In genomic region chr21:45472445-45473365, GRCh38 we compare ENCODE assay signal across 1 cellular context.
TF ChIP-seq lines count a peak whose summit lies in the region.

No MANE protein-coding gene starts in this region.

TF ChIP-seq in HepG2, 621 proteins besides CTCF, POLR2A, EP300 and RAD21 (continued from another document and continues in another):
- TF ChIP-seq, protein P1, sequence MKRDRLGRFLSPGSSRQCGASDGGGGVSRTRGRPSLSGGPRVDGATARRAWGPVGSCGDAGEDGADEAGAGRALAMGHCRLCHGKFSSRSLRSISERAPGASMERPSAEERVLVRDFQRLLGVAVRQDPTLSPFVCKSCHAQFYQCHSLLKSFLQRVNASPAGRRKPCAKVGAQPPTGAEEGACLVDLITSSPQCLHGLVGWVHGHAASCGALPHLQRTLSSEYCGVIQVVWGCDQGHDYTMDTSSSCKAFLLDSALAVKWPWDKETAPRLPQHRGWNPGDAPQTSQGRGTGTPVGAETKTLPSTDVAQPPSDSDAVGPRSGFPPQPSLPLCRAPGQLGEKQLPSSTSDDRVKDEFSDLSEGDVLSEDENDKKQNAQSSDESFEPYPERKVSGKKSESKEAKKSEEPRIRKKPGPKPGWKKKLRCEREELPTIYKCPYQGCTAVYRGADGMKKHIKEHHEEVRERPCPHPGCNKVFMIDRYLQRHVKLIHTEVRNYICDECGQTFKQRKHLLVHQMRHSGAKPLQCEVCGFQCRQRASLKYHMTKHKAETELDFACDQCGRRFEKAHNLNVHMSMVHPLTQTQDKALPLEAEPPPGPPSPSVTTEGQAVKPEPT (CRISPR knock-in tag; IDR thresholded peaks at IDR 0.05; ENCODE audit: low read depth) = 0 out of 2 replicates have a peak, but pooled peaks have one; percentile 21
- TF ChIP-seq ZNF296 (CRISPR knock-in tag; conservative IDR thresholded peaks at IDR 0.05) (peak; percentile 94), ZNF33A (CRISPR knock-in tag; IDR thresholded peaks at IDR 0.05; ENCODE audit: borderline replicate concordance) (no peak), RXRA (CRISPR knock-in tag; IDR thresholded peaks at IDR 0.05) (peak; percentile 95), BATF2 (CRISPR knock-in tag; IDR thresholded peaks at IDR 0.05) (0 out of 2 replicates have a peak, but pooled peaks have one; percentile 38), SKI (IDR thresholded peaks at IDR 0.05; ENCODE audit: partially characterized antibody) (no peak), FOXM1 (CRISPR knock-in tag; IDR thresholded peaks at IDR 0.05) (no peak), ZNF790 (CRISPR knock-in tag; IDR thresholded peaks at IDR 0.05; ENCODE audit: borderline replicate concordance) (0 out of 2 replicates have a peak, but pooled peaks have one; percentile 21), ZNF280B (CRISPR knock-in tag; IDR thresholded peaks at IDR 0.05; ENCODE audit: borderline replicate concordance) (peak; percentile 47; the same call in 1 of the 2 replicates), FOXA3 (CRISPR knock-in tag; IDR thresholded peaks at IDR 0.05) (peak; percentile 60), FOXK1 (CRISPR knock-in tag; IDR thresholded peaks at IDR 0.05; ENCODE audit: borderline replicate concordance, low read depth) (0 out of 2 replicates have a peak, but pooled peaks have one; percentile 35), KDM5A (IDR thresholded peaks at IDR 0.05; ENCODE audit: borderline replicate concordance, low read length) (no peak), BRD4 (CRISPR knock-in tag; IDR thresholded peaks at IDR 0.05) (peak; percentile 67), ZNF772 (CRISPR knock-in tag; IDR thresholded peaks at IDR 0.05) (peak; percentile 47; the same call in 1 of the 2 replicates), MTA1 (CRISPR knock-in tag; IDR thresholded peaks at IDR 0.05; ENCODE audit: borderline replicate concordance) (peak; percentile 76; the same call in 1 of the 2 replicates), TAF15 (IDR thresholded peaks at IDR 0.05; ENCODE audit: low read depth, low read length, poor library complexity, severe bottlenecking) (no peak), IKZF1 (IDR thresholded peaks at IDR 0.05) (no peak), ZNF878 (CRISPR knock-in tag; IDR thresholded peaks at IDR 0.05) (no peak), FOSL2 (CRISPR knock-in tag; IDR thresholded peaks at IDR 0.05) (peak; percentile 31; the same call in 1 of the 2 replicates), TEAD3 (CRISPR knock-in tag; optimal IDR thresholded peaks at IDR 0.05; ENCODE audit: borderline replicate concordance) (peak; percentile 49), FOXP4 (CRISPR knock-in tag; IDR thresholded peaks at IDR 0.05) (no peak; the same call in 1 of the 2 replicates), ZNF841 (CRISPR knock-in tag; IDR thresholded peaks at IDR 0.05; ENCODE audit: borderline replicate concordance) (no peak), FOXO1 (CRISPR knock-in tag; IDR thresholded peaks at IDR 0.05) (peak; percentile 27), ETV5 (CRISPR knock-in tag; IDR thresholded peaks at IDR 0.05; ENCODE audit: borderline replicate concordance) (no peak), BORCS8-MEF2B (CRISPR knock-in tag; IDR thresholded peaks at IDR 0.05) (0 out of 2 replicates have a peak, but pooled peaks have one; percentile 75), ZBTB7A (CRISPR knock-in tag; IDR thresholded peaks at IDR 0.05) (peak; percentile 97), SMC3 (IDR thresholded peaks at IDR 0.05; ENCODE audit: low read length) (no peak), NFATC3 (CRISPR knock-in tag; IDR thresholded peaks at IDR 0.05) (no peak), HNF4A (CRISPR knock-in tag; IDR thresholded peaks at IDR 0.05) (peak; percentile 97), ZNF205 (CRISPR knock-in tag; IDR thresholded peaks at IDR 0.05) (0 out of 2 replicates have a peak, but pooled peaks have one; percentile 11)
- TF ChIP-seq, protein P2, sequence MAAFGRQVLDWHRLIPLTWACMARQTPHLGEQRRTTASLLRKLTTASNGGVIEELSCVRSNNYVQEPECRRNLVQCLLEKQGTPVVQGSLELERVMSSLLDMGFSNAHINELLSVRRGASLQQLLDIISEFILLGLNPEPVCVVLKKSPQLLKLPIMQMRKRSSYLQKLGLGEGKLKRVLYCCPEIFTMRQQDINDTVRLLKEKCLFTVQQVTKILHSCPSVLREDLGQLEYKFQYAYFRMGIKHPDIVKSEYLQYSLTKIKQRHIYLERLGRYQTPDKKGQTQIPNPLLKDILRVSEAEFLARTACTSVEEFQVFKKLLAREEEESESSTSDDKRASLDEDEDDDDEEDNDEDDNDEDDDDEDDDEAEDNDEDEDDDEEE (CRISPR knock-in tag; IDR thresholded peaks at IDR 0.05) = no peak
- TF ChIP-seq, protein P3, sequence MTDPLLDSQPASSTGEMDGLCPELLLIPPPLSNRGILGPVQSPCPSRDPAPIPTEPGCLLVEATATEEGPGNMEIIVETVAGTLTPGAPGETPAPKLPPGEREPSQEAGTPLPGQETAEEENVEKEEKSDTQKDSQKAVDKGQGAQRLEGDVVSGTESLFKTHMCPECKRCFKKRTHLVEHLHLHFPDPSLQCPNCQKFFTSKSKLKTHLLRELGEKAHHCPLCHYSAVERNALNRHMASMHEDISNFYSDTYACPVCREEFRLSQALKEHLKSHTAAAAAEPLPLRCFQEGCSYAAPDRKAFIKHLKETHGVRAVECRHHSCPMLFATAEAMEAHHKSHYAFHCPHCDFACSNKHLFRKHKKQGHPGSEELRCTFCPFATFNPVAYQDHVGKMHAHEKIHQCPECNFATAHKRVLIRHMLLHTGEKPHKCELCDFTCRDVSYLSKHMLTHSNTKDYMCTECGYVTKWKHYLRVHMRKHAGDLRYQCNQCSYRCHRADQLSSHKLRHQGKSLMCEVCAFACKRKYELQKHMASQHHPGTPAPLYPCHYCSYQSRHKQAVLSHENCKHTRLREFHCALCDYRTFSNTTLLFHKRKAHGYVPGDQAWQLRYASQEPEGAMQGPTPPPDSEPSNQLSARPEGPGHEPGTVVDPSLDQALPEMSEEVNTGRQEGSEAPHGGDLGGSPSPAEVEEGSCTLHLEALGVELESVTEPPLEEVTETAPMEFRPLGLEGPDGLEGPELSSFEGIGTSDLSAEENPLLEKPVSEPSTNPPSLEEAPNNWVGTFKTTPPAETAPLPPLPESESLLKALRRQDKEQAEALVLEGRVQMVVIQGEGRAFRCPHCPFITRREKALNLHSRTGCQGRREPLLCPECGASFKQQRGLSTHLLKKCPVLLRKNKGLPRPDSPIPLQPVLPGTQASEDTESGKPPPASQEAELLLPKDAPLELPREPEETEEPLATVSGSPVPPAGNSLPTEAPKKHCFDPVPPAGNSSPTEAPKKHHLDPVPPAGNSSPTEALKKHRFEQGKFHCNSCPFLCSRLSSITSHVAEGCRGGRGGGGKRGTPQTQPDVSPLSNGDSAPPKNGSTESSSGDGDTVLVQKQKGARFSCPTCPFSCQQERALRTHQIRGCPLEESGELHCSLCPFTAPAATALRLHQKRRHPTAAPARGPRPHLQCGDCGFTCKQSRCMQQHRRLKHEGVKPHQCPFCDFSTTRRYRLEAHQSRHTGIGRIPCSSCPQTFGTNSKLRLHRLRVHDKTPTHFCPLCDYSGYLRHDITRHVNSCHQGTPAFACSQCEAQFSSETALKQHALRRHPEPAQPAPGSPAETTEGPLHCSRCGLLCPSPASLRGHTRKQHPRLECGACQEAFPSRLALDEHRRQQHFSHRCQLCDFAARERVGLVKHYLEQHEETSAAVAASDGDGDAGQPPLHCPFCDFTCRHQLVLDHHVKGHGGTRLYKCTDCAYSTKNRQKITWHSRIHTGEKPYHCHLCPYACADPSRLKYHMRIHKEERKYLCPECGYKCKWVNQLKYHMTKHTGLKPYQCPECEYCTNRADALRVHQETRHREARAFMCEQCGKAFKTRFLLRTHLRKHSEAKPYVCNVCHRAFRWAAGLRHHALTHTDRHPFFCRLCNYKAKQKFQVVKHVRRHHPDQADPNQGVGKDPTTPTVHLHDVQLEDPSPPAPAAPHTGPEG (CRISPR knock-in tag; IDR thresholded peaks at IDR 0.05) = no peak
- TF ChIP-seq, protein P4, sequence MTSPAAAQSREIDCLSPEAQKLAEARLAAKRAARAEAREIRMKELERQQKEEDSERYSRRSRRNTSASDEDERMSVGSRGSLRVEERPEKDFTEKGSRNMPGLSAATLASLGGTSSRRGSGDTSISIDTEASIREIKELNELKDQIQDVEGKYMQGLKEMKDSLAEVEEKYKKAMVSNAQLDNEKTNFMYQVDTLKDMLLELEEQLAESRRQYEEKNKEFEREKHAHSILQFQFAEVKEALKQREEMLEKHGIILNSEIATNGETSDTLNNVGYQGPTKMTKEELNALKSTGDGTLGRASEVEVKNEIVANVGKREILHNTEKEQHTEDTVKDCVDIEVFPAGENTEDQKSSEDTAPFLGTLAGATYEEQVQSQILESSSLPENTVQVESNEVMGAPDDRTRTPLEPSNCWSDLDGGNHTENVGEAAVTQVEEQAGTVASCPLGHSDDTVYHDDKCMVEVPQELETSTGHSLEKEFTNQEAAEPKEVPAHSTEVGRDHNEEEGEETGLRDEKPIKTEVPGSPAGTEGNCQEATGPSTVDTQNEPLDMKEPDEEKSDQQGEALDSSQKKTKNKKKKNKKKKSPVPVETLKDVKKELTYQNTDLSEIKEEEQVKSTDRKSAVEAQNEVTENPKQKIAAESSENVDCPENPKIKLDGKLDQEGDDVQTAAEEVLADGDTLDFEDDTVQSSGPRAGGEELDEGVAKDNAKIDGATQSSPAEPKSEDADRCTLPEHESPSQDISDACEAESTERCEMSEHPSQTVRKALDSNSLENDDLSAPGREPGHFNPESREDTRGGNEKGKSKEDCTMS (CRISPR knock-in tag; conservative IDR thresholded peaks at IDR 0.05) = no peak
- TF ChIP-seq, protein P5, sequence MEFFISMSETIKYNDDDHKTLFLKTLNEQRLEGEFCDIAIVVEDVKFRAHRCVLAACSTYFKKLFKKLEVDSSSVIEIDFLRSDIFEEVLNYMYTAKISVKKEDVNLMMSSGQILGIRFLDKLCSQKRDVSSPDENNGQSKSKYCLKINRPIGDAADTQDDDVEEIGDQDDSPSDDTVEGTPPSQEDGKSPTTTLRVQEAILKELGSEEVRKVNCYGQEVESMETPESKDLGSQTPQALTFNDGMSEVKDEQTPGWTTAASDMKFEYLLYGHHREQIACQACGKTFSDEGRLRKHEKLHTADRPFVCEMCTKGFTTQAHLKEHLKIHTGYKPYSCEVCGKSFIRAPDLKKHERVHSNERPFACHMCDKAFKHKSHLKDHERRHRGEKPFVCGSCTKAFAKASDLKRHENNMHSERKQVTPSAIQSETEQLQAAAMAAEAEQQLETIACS (CRISPR knock-in tag; IDR thresholded peaks at IDR 0.05) = no peak; the same call in 1 of the 2 replicates
- TF ChIP-seq, protein P6, sequence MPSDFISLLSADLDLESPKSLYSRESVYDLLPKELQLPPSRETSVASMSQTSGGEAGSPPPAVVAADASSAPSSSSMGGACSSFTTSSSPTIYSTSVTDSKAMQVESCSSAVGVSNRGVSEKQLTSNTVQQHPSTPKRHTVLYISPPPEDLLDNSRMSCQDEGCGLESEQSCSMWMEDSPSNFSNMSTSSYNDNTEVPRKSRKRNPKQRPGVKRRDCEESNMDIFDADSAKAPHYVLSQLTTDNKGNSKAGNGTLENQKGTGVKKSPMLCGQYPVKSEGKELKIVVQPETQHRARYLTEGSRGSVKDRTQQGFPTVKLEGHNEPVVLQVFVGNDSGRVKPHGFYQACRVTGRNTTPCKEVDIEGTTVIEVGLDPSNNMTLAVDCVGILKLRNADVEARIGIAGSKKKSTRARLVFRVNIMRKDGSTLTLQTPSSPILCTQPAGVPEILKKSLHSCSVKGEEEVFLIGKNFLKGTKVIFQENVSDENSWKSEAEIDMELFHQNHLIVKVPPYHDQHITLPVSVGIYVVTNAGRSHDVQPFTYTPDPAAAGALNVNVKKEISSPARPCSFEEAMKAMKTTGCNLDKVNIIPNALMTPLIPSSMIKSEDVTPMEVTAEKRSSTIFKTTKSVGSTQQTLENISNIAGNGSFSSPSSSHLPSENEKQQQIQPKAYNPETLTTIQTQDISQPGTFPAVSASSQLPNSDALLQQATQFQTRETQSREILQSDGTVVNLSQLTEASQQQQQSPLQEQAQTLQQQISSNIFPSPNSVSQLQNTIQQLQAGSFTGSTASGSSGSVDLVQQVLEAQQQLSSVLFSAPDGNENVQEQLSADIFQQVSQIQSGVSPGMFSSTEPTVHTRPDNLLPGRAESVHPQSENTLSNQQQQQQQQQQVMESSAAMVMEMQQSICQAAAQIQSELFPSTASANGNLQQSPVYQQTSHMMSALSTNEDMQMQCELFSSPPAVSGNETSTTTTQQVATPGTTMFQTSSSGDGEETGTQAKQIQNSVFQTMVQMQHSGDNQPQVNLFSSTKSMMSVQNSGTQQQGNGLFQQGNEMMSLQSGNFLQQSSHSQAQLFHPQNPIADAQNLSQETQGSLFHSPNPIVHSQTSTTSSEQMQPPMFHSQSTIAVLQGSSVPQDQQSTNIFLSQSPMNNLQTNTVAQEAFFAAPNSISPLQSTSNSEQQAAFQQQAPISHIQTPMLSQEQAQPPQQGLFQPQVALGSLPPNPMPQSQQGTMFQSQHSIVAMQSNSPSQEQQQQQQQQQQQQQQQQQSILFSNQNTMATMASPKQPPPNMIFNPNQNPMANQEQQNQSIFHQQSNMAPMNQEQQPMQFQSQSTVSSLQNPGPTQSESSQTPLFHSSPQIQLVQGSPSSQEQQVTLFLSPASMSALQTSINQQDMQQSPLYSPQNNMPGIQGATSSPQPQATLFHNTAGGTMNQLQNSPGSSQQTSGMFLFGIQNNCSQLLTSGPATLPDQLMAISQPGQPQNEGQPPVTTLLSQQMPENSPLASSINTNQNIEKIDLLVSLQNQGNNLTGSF (CRISPR knock-in tag; IDR thresholded peaks at IDR 0.05) = no peak
